In genomic region chr2:233290446-233290845, GRCh38 we compare ENCODE assay signal across 25 cellular contexts. TPM values are rescaled to one million over a fixed set of nuclear protein-coding genes. Genes with fewer than 3 reads are reported as not detected.
DNase-seq lines count a peak whose midpoint lies in the region; ATAC-seq, FAIRE-seq and TF ChIP-seq lines count a peak whose summit lies in the region.
"Had no signal": no experiment of that assay in that cellular context is flagged by ENCODE, and none has a peak within 500 bp of the region (broad histone marks: within the 10 kb centered on the region; RNA-seq: fewer than 3 reads in every experiment).

No MANE protein-coding gene starts in this region.

- no peak for TF ChIP-seq CTCF in lower lobe of right lung (IDR thresholded peaks at IDR 0.05)
- TF ChIP-seq CTCF in type B pancreatic cell (conservative IDR thresholded peaks at IDR 0.05): no peak
- TF ChIP-seq CTCF in glutamatergic neuron (IDR thresholded peaks at IDR 0.05; ENCODE audit: partially characterized antibody, unreplicated experiment): no peak

- H3K9me3 Mint-ChIP-seq in activated T-cell treated with anti-CD3 and anti-CD28 coated beads, Interleukin-2, amount 50 U/mL, for 72 hours: no peaks in the 10 kb centered on the region
- H3K9me3 Mint-ChIP-seq in type B pancreatic cell: no peaks in the 10 kb centered on the region
- peaks cover 3% of the 10 kb centered on the region for H3K9me3 Mint-ChIP-seq in glutamatergic neuron (ENCODE audit: unreplicated experiment)
- H3K9me3 Mint-ChIP-seq: activated CD4-positive, alpha-beta memory T cell treated with anti-CD3 and anti-CD28 coated beads, Interleukin-2, amount 10 ng/mL, durations not matched to agents 7 days and 5 days; activated naive CD8-positive, alpha-beta T cell treated with anti-CD3 and anti-CD28 coated beads, Interleukin-2, amount 10 ng/mL, durations not matched to agents 7 days and 5 days; activated T-cell treated with anti-CD3 and anti-CD28 coated beads, Interleukin-2, amount 50 U/mL, for 4 hours had no signal

- peaks cover 13 to 42% of the 10 kb centered on the region in 2 donors for H3K36me3 Mint-ChIP-seq in activated T-cell treated with anti-CD3 and anti-CD28 coated beads, Interleukin-2, amount 50 U/mL, for 72 hours (ENCODE audit: insufficient read depth in 2 of 2)
- H3K36me3 Mint-ChIP-seq in type B pancreatic cell: peaks cover 39% of the 10 kb centered on the region
- H3K36me3 Mint-ChIP-seq in glutamatergic neuron (ENCODE audit: unreplicated experiment): peaks cover 11% of the 10 kb centered on the region

- peak overlapping the region; percentile 8 for H3K27ac ChIP-seq in lower lobe of right lung
- H3K27ac ChIP-seq: heart left ventricle, neutrophil had no signal

- H3K9me3 ChIP-seq in lower lobe of right lung: no peaks in the 10 kb centered on the region
- H3K9me3 ChIP-seq: heart left ventricle, neutrophil had no signal

- H3K4me3 ChIP-seq in lower lobe of right lung: no peak overlapping the region
- H3K4me3 ChIP-seq: heart left ventricle had no signal

- H3K27me3 ChIP-seq in lower lobe of right lung (ENCODE audit: low read depth): no peaks in the 10 kb centered on the region
- H3K27me3 ChIP-seq: heart left ventricle, neutrophil had no signal

- H3K4me1 Mint-ChIP-seq in activated T-cell treated with anti-CD3 and anti-CD28 coated beads, Interleukin-2, amount 50 U/mL, for 72 hours (ENCODE audit: low read depth): no peaks in the 10 kb centered on the region
- no peaks in the 10 kb centered on the region for H3K4me1 Mint-ChIP-seq in type B pancreatic cell (ENCODE audit: unreplicated experiment)
- H3K4me1 Mint-ChIP-seq in glutamatergic neuron (ENCODE audit: low read depth, unreplicated experiment): no peaks in the 10 kb centered on the region
- H3K4me1 Mint-ChIP-seq: activated CD4-positive, alpha-beta memory T cell treated with anti-CD3 and anti-CD28 coated beads, Interleukin-2, amount 10 ng/mL, durations not matched to agents 7 days and 5 days had no signal

- H3K36me3 ChIP-seq in lower lobe of right lung: peaks cover 99% of the 10 kb centered on the region

- no peak overlapping the region for H3K4me3 Mint-ChIP-seq in activated T-cell treated with anti-CD3 and anti-CD28 coated beads, Interleukin-2, amount 50 U/mL, for 72 hours
- no peak overlapping the region for H3K4me3 Mint-ChIP-seq in type B pancreatic cell
- H3K4me3 Mint-ChIP-seq in glutamatergic neuron (ENCODE audit: unreplicated experiment): no peak overlapping the region
- H3K4me3 Mint-ChIP-seq: activated CD4-positive, alpha-beta memory T cell treated with anti-CD3 and anti-CD28 coated beads, Interleukin-2, amount 10 ng/mL, durations not matched to agents 7 days and 5 days; activated naive CD8-positive, alpha-beta T cell treated with anti-CD3 and anti-CD28 coated beads, Interleukin-2, amount 10 ng/mL, durations not matched to agents 7 days and 5 days; activated T-cell treated with anti-CD3 and anti-CD28 coated beads, Interleukin-2, amount 50 U/mL, for 4 hours had no signal

- no peak for DNase-seq in activated T-cell treated with anti-CD3 and anti-CD28 coated beads, Interleukin-2, amount 50 U/mL, for 72 hours
- no peak for DNase-seq in activated T-cell treated with anti-CD3 and anti-CD28 coated beads for 4 hours
- peak; percentile 43 for DNase-seq in NCI-H69 (lab: John Stamatoyannopoulos, UW)
- DNase-seq in lower lobe of right lung: no peak
- no peak for DNase-seq in type B pancreatic cell (ENCODE audit: extremely low spot score, unreplicated experiment)
- no peak for DNase-seq in glutamatergic neuron
- no peak for DNase-seq in H54 (ENCODE audit: insufficient read length, low spot score)
- DNase-seq: activated CD4-positive, alpha-beta memory T cell treated with anti-CD3 and anti-CD28 coated beads, Interleukin-2, amount 10 ng/mL, durations not matched to agents 7 days and 5 days; activated naive CD8-positive, alpha-beta T cell treated with anti-CD3 and anti-CD28 coated beads, Interleukin-2, amount 10 ng/mL, durations not matched to agents 7 days and 5 days; activated T-cell treated with anti-CD3 and anti-CD28 coated beads, Interleukin-2, amount 50 U/mL, for 4 hours; cortex of kidney; HCEC 1CT; heart left ventricle; Kasumi-1; NCI-H1092; NCI-H2081 treated with DMSO at 0.1 percent for 48 hours; NCI-H748 treated with DMSO at 0.1 percent for 48 hours; stimulated activated CD4-positive, alpha-beta T cell treated with anti-CD3 and anti-CD28 coated beads, Interleukin-4, amount 100 ng/mL, for 24 hours; T1000 had no signal

- no peak for ATAC-seq in activated T-cell treated with anti-CD3 and anti-CD28 coated beads, Interleukin-2, amount 50 U/mL, for 72 hours (replicated peaks in 1 of 2)
- ATAC-seq in lower lobe of right lung: peak; percentile 80 to 81
- no peak for ATAC-seq in GM18505 (IDR thresholded peaks at IDR 0.05; ENCODE audit: unreplicated experiment)
- ATAC-seq: activated T-cell treated with anti-CD3 and anti-CD28 coated beads, Interleukin-2, amount 50 U/mL, for 4 hours; heart left ventricle; Right ventricle myocardium inferior had no signal

- no peaks in the 10 kb centered on the region for H3K27me3 Mint-ChIP-seq in activated T-cell treated with anti-CD3 and anti-CD28 coated beads, Interleukin-2, amount 50 U/mL, for 72 hours (ENCODE audit: low read depth)
- H3K27me3 Mint-ChIP-seq in type B pancreatic cell (no peaks in the 10 kb centered on the region), glutamatergic neuron (ENCODE audit: unreplicated experiment) (peaks cover 2% of the 10 kb centered on the region)
- H3K27me3 Mint-ChIP-seq: activated CD4-positive, alpha-beta memory T cell treated with anti-CD3 and anti-CD28 coated beads, Interleukin-2, amount 10 ng/mL, durations not matched to agents 7 days and 5 days; activated naive CD8-positive, alpha-beta T cell treated with anti-CD3 and anti-CD28 coated beads, Interleukin-2, amount 10 ng/mL, durations not matched to agents 7 days and 5 days had no signal

- peaks cover 8% of the 10 kb centered on the region for H3K4me1 ChIP-seq in lower lobe of right lung

- H3K27ac Mint-ChIP-seq in activated T-cell treated with anti-CD3 and anti-CD28 coated beads, Interleukin-2, amount 50 U/mL, for 72 hours: peak overlapping the region; percentile 48
- H3K27ac Mint-ChIP-seq in type B pancreatic cell (peak overlapping the region; percentile 78), glutamatergic neuron (ENCODE audit: unreplicated experiment) (no peak overlapping the region)
- H3K27ac Mint-ChIP-seq: activated CD4-positive, alpha-beta memory T cell treated with anti-CD3 and anti-CD28 coated beads, Interleukin-2, amount 10 ng/mL, durations not matched to agents 7 days and 5 days; activated naive CD8-positive, alpha-beta T cell treated with anti-CD3 and anti-CD28 coated beads, Interleukin-2, amount 10 ng/mL, durations not matched to agents 7 days and 5 days had no signal

- no peak for FAIRE-seq in H54 (lab: Jason Lieb, UNC)

- TF ChIP-seq POLR2A in GM18505 (IDR thresholded peaks at IDR 0.05; ENCODE audit: borderline replicate concordance, extremely low read depth, insufficient read depth, insufficient read length) (no peak), H54 (IDR thresholded peaks at IDR 0.05; ENCODE audit: low read depth, low read length) (no peak)

- intact Hi-C loops in lower lobe of right lung (cut with DNase I): no loop called here

RNA-seq across cellular contexts. Expression of gene SAG, which starts 17.2 kb away (rescaled TPM):
- total RNA-seq in activated T-cell treated with anti-CD3 and anti-CD28 coated beads, Interleukin-2, amount 50 U/mL, for 72 hours: under 1 TPM; 0.02 TPM
- total RNA-seq in lower lobe of right lung (not detected), type B pancreatic cell (ENCODE audit: low replicate concordance) (0.43 TPM in 1 of 2 replicates, not detected in the other), glutamatergic neuron (ENCODE audit: unreplicated experiment) (not detected)
- total RNA-seq: activated T-cell treated with anti-CD3 and anti-CD28 coated beads, Interleukin-2, amount 50 U/mL, for 4 hours; Daoy; left lobe of liver; renal cortical epithelial cell; Right ventricle myocardium inferior had no signal

RNA-seq across cellular contexts. Expression of gene ATG16L1, which starts 39.0 kb away (rescaled TPM):
- 10 to 100 TPM; 23.6 to 26.0 TPM for total RNA-seq in activated T-cell treated with anti-CD3 and anti-CD28 coated beads, Interleukin-2, amount 50 U/mL, for 72 hours
- 21.4 TPM for total RNA-seq in lower lobe of right lung
- 50.3 and 123 TPM in 2 replicates for total RNA-seq in type B pancreatic cell (ENCODE audit: low replicate concordance)
- 29.3 TPM for total RNA-seq in glutamatergic neuron (ENCODE audit: unreplicated experiment)

Comparison
In these comparisons a context has a peak if more than half of its experiments do, and no peak if none do; other contexts are left out.
1. ATAC-seq: peak in lower lobe of right lung (2 of 2); none in activated T-cell treated with anti-CD3 and anti-CD28 coated beads, Interleukin-2, amount 50 U/mL, for 72 hours (0 of 2) and GM18505 (single experiment).